ENCODE assay signal across 16 cellular contexts in the genomic region with DNA sequence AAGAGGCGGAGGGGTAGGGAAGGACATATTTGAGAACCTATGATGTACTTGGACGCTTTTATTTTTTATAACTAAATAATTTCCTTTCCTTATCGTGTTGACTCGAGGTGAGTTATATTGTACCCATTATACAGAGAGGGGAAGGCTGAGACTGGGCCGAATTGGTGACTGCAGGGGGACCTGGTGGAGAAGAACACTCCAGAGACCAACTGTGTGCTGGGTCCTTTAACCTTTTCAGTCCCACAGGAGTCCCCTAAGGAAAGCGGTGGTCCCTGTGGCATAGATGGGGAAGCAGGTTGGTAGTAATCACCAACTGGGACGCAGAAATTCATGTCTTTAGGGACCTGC. TPM values are rescaled to one million over a fixed set of nuclear protein-coding genes. Genes with fewer than 3 reads are reported as not detected.
DNase-seq lines count a peak whose midpoint lies in the region; ATAC-seq and TF ChIP-seq lines count a peak whose summit lies in the region.
"Had no signal": no experiment of that assay in that cellular context is flagged by ENCODE, and none has a peak within 500 bp of the region (broad histone marks: within the 10 kb centered on the region; RNA-seq: fewer than 3 reads in every experiment).

No MANE protein-coding gene starts in this region.

- ATAC-seq in PC-3 (no peak), GM18873 (IDR thresholded peaks at IDR 0.05; ENCODE audit: low FRiP score, unreplicated experiment) (no peak)
- ATAC-seq: stimulated activated memory B cell treated with anti-CD40 and anti-IgM and Interleukin-4, amounts not matched to agents 10 μg/mL and 1 μg/mL and 100 μg/mL, for 72 hours had no signal

- H3K9me3 Mint-ChIP-seq in endodermal cell: no peaks in the 10 kb centered on the region
- H3K9me3 Mint-ChIP-seq: activated naive CD4-positive, alpha-beta T cell treated with anti-CD3 and anti-CD28 coated beads, Interleukin-2, amount 50 U/mL, for 72 hours; dendritic cell treated with granulocyte-macrophage colony-stimulating factor and Interleukin-4, amounts not matched to agents 40 ng/mL and 50 ng/mL, for 4 days; stimulated activated memory B cell treated with anti-CD40 and anti-IgM and Interleukin-4, amounts not matched to agents 10 μg/mL and 1 μg/mL and 100 μg/mL, for 72 hours had no signal

- no peak overlapping the region for H3K27ac ChIP-seq in PC-3 (ENCODE audit: low read length)
- no peak overlapping the region for H3K27ac ChIP-seq in endodermal cell (ENCODE audit: low read depth, low read length)
- H3K27ac ChIP-seq in neural cell (ENCODE audit: low read length): no peak overlapping the region
- H3K27ac ChIP-seq in tibial nerve: peak overlapping the region; percentile 52 to 92 (median 82)

- H3F3A ChIP-seq in PC-3 (ENCODE audit: low read length, unreplicated experiment) (no peaks in the 10 kb centered on the region), neural cell (ENCODE audit: insufficient read depth, low read length, poor library complexity, severe bottlenecking) (no peaks in the 10 kb centered on the region)

- WGBS in endodermal cell (ENCODE audit: insufficient coverage in 1 of 2, insufficient read length in 1 of 2), 2 experiments: 74 to 84% methylated on average over 5 to 6 of the region's 7 CpGs
- 51 to 57% methylated on average over 7 of the region's 7 CpGs for WGBS in tibial nerve, 2 donors

- no peak for DNase-seq in PC-3
- DNase-seq in endodermal cell: no peak
- DNase-seq in tibial nerve (ENCODE audit: low spot score in 2 of 2): no peak
- no peak for DNase-seq in central memory CD4-positive, alpha-beta T cell
- DNase-seq in CD1c-positive myeloid dendritic cell (ENCODE audit: extremely low spot score): no peak
- DNase-seq: CD4-positive, alpha-beta memory T cell; GF-D8; KG1; NCI-H1694; SIG-M5 had no signal

- H3K9me3 ChIP-seq in PC-3 (ENCODE audit: low read length) (no peaks in the 10 kb centered on the region), endodermal cell (ENCODE audit: control insufficient read depth, low read length) (peaks cover 7% of the 10 kb centered on the region), neural cell (ENCODE audit: low read length) (no peaks in the 10 kb centered on the region), tibial nerve (no peaks in the 10 kb centered on the region)

- TF ChIP-seq POLR2A in tibial nerve (IDR thresholded peaks at IDR 0.05): no peak

- peak overlapping the region; percentile 57 for H3K4me3 Mint-ChIP-seq in endodermal cell
- H3K4me3 Mint-ChIP-seq: CD4-positive, alpha-beta memory T cell; dendritic cell treated with granulocyte-macrophage colony-stimulating factor and Interleukin-4, amounts not matched to agents 40 ng/mL and 50 ng/mL, for 4 days; stimulated activated memory B cell treated with anti-CD40 and anti-IgM and Interleukin-4, amounts not matched to agents 10 μg/mL and 1 μg/mL and 100 μg/mL, for 72 hours had no signal

- no peak overlapping the region for H3K27ac Mint-ChIP-seq in endodermal cell
- H3K27ac Mint-ChIP-seq: activated naive CD4-positive, alpha-beta T cell treated with anti-CD3 and anti-CD28 coated beads, Interleukin-2, amount 50 U/mL, for 72 hours; CD4-positive, alpha-beta memory T cell; dendritic cell treated with granulocyte-macrophage colony-stimulating factor and Interleukin-4, amounts not matched to agents 40 ng/mL and 50 ng/mL, for 4 days; stimulated activated memory B cell treated with anti-CD40 and anti-IgM and Interleukin-4, amounts not matched to agents 10 μg/mL and 1 μg/mL and 100 μg/mL, for 72 hours had no signal

- peak overlapping the region; percentile 84 for H2AFZ ChIP-seq in PC-3 (ENCODE audit: low read length)
- no peak overlapping the region for H2AFZ ChIP-seq in neural cell (ENCODE audit: low read depth, low read length)

- H3K4me3 ChIP-seq in PC-3 (ENCODE audit: low read length) (peak overlapping the region; percentile 77), endodermal cell (ENCODE audit: low read length) (no peak overlapping the region), neural cell (ENCODE audit: low read length) (peak overlapping the region; percentile 72), tibial nerve (peak overlapping the region; percentile 49 to 76 (median 52))

- H3K4me1 ChIP-seq in PC-3 (ENCODE audit: insufficient read depth, low read length): peaks cover 21% of the 10 kb centered on the region
- no peaks in the 10 kb centered on the region for H3K4me1 ChIP-seq in endodermal cell (ENCODE audit: control insufficient read depth, insufficient read depth, low read length)
- H3K4me1 ChIP-seq in tibial nerve: peaks cover 0 to 52% (median under 1%) of the 10 kb centered on the region in 4 donors

- H3K9me2 ChIP-seq in PC-3 (replicated peaks; ENCODE audit: low read length) (no peaks in the 10 kb centered on the region), neural cell (ENCODE audit: insufficient read depth, low read length) (no peaks in the 10 kb centered on the region)

- H3K4me2 ChIP-seq in PC-3 (ENCODE audit: low read length) (peak overlapping the region; percentile 88), neural cell (ENCODE audit: low read length) (no peak overlapping the region)

- no peaks in the 10 kb centered on the region for H3K36me3 ChIP-seq in PC-3 (ENCODE audit: low read depth, low read length)
- H3K36me3 ChIP-seq in endodermal cell (ENCODE audit: control insufficient read depth, insufficient read depth, low read length): no peaks in the 10 kb centered on the region
- H3K36me3 ChIP-seq in neural cell (ENCODE audit: insufficient read depth, low read length): no peaks in the 10 kb centered on the region
- H3K36me3 ChIP-seq in tibial nerve: no peaks in the 10 kb centered on the region

- H4K20me1 ChIP-seq in PC-3 (ENCODE audit: low read length): no peaks in the 10 kb centered on the region
- H4K20me1 ChIP-seq in neural cell (ENCODE audit: insufficient read depth): no peaks in the 10 kb centered on the region

- POLR2A ChIA-PET in PC-3 (lab: Charles Lee; ENCODE audit: unreplicated experiment): no interaction called here

- H3K27me3 Mint-ChIP-seq in endodermal cell (ENCODE audit: insufficient read depth): peaks cover 42% of the 10 kb centered on the region

- intact Hi-C loops in PC-3 (cut with micrococcal nuclease): no loop called here

- no peak for TF ChIP-seq EP300 in neural cell (conservative IDR thresholded peaks at IDR 0.05; ENCODE audit: poor library complexity, severe bottlenecking)
- TF ChIP-seq EP300 in tibial nerve (IDR thresholded peaks at IDR 0.05): no peak

- no peak for TF ChIP-seq CTCF in PC-3 (conservative IDR thresholded peaks at IDR 0.05; ENCODE audit: low read depth, low read length)
- TF ChIP-seq CTCF in endodermal cell (conservative IDR thresholded peaks at IDR 0.05): no peak
- TF ChIP-seq CTCF in neural cell (IDR thresholded peaks at IDR 0.05; ENCODE audit: poor library complexity, severe bottlenecking): no peak
- no peak for TF ChIP-seq CTCF in tibial nerve (IDR thresholded peaks at IDR 0.05)

- H3K9ac ChIP-seq in PC-3 (ENCODE audit: low read length): peak overlapping the region; percentile 75
- no peak overlapping the region for H3K9ac ChIP-seq in endodermal cell (ENCODE audit: extremely low read depth, low read length, poor library complexity, severe bottlenecking)
- no peak overlapping the region for H3K9ac ChIP-seq in neural cell (ENCODE audit: low read length)

- BruUV-seq in PC-3 (replicated peaks; lab: Mats Ljungman, UMichigan): TSS peak; percentile 76

- CTCF ChIA-PET in PC-3 (lab: Charles Lee): no interaction called here

- no peaks in the 10 kb centered on the region for H3K36me3 Mint-ChIP-seq in endodermal cell (ENCODE audit: low read depth)
- H3K36me3 Mint-ChIP-seq: stimulated activated memory B cell treated with anti-CD40 and anti-IgM and Interleukin-4, amounts not matched to agents 10 μg/mL and 1 μg/mL and 100 μg/mL, for 72 hours had no signal

- H3K4me1 Mint-ChIP-seq in endodermal cell: peaks cover 3% of the 10 kb centered on the region
- H3K4me1 Mint-ChIP-seq: stimulated activated memory B cell treated with anti-CD40 and anti-IgM and Interleukin-4, amounts not matched to agents 10 μg/mL and 1 μg/mL and 100 μg/mL, for 72 hours had no signal

- TF ChIP-seq RAD21 in neural cell (conservative IDR thresholded peaks at IDR 0.05): no peak

- H3K27me3 ChIP-seq in PC-3 (ENCODE audit: low read length) (no peaks in the 10 kb centered on the region), endodermal cell (ENCODE audit: control insufficient read depth, insufficient read depth, low read length, poor library complexity, severe bottlenecking) (peaks cover 21% of the 10 kb centered on the region), neural cell (ENCODE audit: insufficient read depth, low read depth, low read length) (peaks cover 24% of the 10 kb centered on the region), tibial nerve (peaks cover 0 to 43% of the 10 kb centered on the region in 2 donors)

- H3K79me2 ChIP-seq in PC-3 (ENCODE audit: low read length) (peaks cover 22% of the 10 kb centered on the region), neural cell (replicated peaks; ENCODE audit: insufficient read depth, low read length) (no peaks in the 10 kb centered on the region)

TF ChIP-seq in neural cell, 6 proteins besides CTCF, POLR2A, EP300 and RAD21 (continues in another document):
- no peak for TF ChIP-seq SMC3 (conservative IDR thresholded peaks at IDR 0.05; ENCODE audit: poor library complexity)
- no peak for TF ChIP-seq EZH2 (IDR thresholded peaks at IDR 0.05; ENCODE audit: borderline replicate concordance, insufficient read depth, low read length, poor library complexity, severe bottlenecking)
- TF ChIP-seq MXI1 (conservative IDR thresholded peaks at IDR 0.05; ENCODE audit: poor library complexity, severe bottlenecking): no peak
- no peak for TF ChIP-seq POLR2AphosphoS5 (IDR thresholded peaks at IDR 0.05)

RNA-seq across cellular contexts. Expression of a gene that starts 0.6 kb away (rescaled TPM):
- total RNA-seq in PC-3 (2014; rRNA removed) (20.2 and 28.5 TPM in 2 replicates), endodermal cell (10 to 100 TPM; 12.8 to 16.7 TPM), tibial nerve (10 to 100 TPM; 12.9 to 30.3 (median 15.3) TPM)
- 1.1 TPM for polyA plus RNA-seq in endodermal cell (2013, experiment 1 of 2)
- polyA plus RNA-seq in endodermal cell (2013, experiment 2 of 2): 0.99 TPM
- not detected in 2 replicates for polyA plus RNA-seq in neural cell
- polyA minus RNA-seq in neural cell: under 0.01 and 0.23 TPM in 2 replicates
- total RNA-seq: activated naive CD4-positive, alpha-beta T cell treated with anti-CD3 and anti-CD28 coated beads, Interleukin-2, amount 50 U/mL, for 72 hours; CD4-positive, alpha-beta memory T cell had no signal
- polyA plus RNA-seq: CD4-positive, alpha-beta memory T cell had no signal

RNA-seq across cellular contexts. Expression of a gene that starts 41.0 kb away (rescaled TPM):
- total RNA-seq in PC-3 (2014; rRNA removed) (not detected in 2 replicates), endodermal cell (not detected), tibial nerve (not detected)
- polyA plus RNA-seq in endodermal cell (2013, experiment 1 of 2): not detected
- not detected for polyA plus RNA-seq in endodermal cell (2013, experiment 2 of 2)
- not detected in 2 replicates for polyA plus RNA-seq in neural cell
- polyA minus RNA-seq in neural cell: not detected in 2 replicates
- total RNA-seq: activated naive CD4-positive, alpha-beta T cell treated with anti-CD3 and anti-CD28 coated beads, Interleukin-2, amount 50 U/mL, for 72 hours; CD4-positive, alpha-beta memory T cell; omental fat pad had no signal
- polyA plus RNA-seq: CD4-positive, alpha-beta memory T cell had no signal

Comparison
In these comparisons a context has a peak if more than half of its experiments do, and no peak if none do; other contexts are left out.
1. H3K27ac ChIP-seq: peak in tibial nerve (4 of 4); none in PC-3 (single experiment), endodermal cell (single experiment) and neural cell (single experiment).